12 cellular contexts compared by ENCODE assay signal in the genomic region with DNA sequence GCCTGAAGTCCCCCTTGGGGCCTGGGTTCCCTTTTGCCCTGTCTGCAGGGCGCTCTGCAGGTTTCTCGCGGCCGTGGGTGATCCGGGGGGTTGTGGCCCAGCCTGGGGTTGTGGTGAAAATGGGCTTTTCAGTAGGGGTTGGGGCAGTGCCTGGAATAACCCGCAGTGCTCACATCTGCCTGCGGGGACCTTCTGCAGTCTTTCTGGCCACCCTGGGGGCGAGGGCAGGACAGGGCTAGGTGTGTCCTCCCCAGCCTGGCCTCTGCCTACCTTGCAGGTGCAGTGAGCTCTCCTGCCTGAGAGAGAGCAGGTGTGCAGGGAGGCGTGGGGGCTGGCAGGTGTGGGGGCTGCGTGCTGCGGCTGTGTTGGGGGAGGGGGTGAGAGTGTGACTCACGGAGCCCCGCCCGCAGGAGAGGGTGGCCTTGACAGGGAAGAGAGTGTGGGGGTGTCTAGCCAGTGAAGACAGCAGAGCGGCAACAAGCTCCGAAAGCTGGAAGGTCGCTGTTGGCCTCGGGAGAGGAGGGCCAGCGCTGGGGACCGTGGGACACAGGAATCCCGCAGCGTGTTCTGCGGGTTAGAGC.
DNase-seq lines count a peak whose midpoint lies in the region; ATAC-seq, FAIRE-seq and TF ChIP-seq lines count a peak whose summit lies in the region.
"Had no signal": no experiment of that assay in that cellular context is flagged by ENCODE, and none has a peak within 500 bp of the region (broad histone marks: within the 10 kb centered on the region; RNA-seq: fewer than 3 reads in every experiment).

No MANE protein-coding gene starts in this region.

- H3K4me1 Mint-ChIP-seq in activated B cell treated with CpG ODN at 0.5 μM for 24 hours, result peaks cover 8% of the 10 kb centered on the region

- ATAC-seq in A549 (peak; percentile 22 to 63; a peak in 3 of 6 replicates), activated B cell treated with CpG ODN at 0.5 μM for 24 hours (ENCODE audit: low read depth) (peak; percentile 14), GM19467 (IDR thresholded peaks at IDR 0.05; ENCODE audit: unreplicated experiment) (no peak)

- intact Hi-C loops in activated B cell treated with CpG ODN at 0.5 μM for 24 hours (cut with micrococcal nuclease), result loop anchor here (5.0 kb wide), 1 partner anchor 369 kb away; no protein-coding TSS in a partner anchor

- no peaks in the 10 kb centered on the region for H3K36me3 Mint-ChIP-seq in activated B cell treated with CpG ODN at 0.5 μM for 24 hours (ENCODE audit: low read depth)

- H3K4me1 ChIP-seq in A549, result peaks cover 4% of the 10 kb centered on the region; the same call in 2 of the 3 replicates
- no peaks in the 10 kb centered on the region for H3K4me1 ChIP-seq in small intestine (ENCODE audit: control insufficient read depth in 2 of 2, insufficient read depth in 1 of 2, low read depth in 1 of 2, low read length in 1 of 2)

- no peaks in the 10 kb centered on the region for H3K36me3 ChIP-seq in small intestine (ENCODE audit: control insufficient read depth in 2 of 2, insufficient read depth in 2 of 2, low read length in 2 of 2)
- H3K36me3 ChIP-seq: tibial artery had no signal

- no peak overlapping the region for H3K4me3 Mint-ChIP-seq in activated B cell treated with CpG ODN at 0.5 μM for 24 hours

- H3K4me2 ChIP-seq in A549, result no peak overlapping the region

- POLR2A ChIA-PET in A549 (lab: Yijun Ruan, JAX), result no interaction called here
- POLR2A ChIA-PET in activated B cell treated with CpG ODN at 0.5 μM for 24 hours (lab: Charles Lee), result no interaction called here

- peaks cover 65% of the 10 kb centered on the region for H3K27me3 Mint-ChIP-seq in activated B cell treated with CpG ODN at 0.5 μM for 24 hours

- TF ChIP-seq RAD21 in A549 (conservative IDR thresholded peaks at IDR 0.05 in 1 of 2, IDR thresholded peaks at IDR 0.05 in 1 of 2), result no peak

- no peak overlapping the region for H3K4me3 ChIP-seq in A549
- no peak overlapping the region for H3K4me3 ChIP-seq in small intestine (ENCODE audit: low read depth in 1 of 2, low read length in 2 of 2)

- FAIRE-seq in A549 (lab: Jason Lieb, UNC), result no peak
- no peak for FAIRE-seq in small intestine (lab: Jason Lieb, UNC)
- FAIRE-seq: colon, GM19239 had no signal

- CTCF ChIA-PET in A549 (lab: Yijun Ruan, JAX) (interaction anchor here (0.7 to 1.6 kb wide), 4 partner anchors 15 to 147 kb away, joined by 3 to 8 read pairs (median 4); no protein-coding TSS in a partner anchor), activated B cell treated with CpG ODN at 0.5 μM for 24 hours (lab: Charles Lee) (no interaction called here)

- no peak overlapping the region for H3K27ac ChIP-seq in A549
- no peak overlapping the region for H3K27ac ChIP-seq in small intestine (ENCODE audit: low read depth in 1 of 2, low read length in 1 of 2)
- H3K27ac ChIP-seq: tibial artery had no signal

- H3K9me3 ChIP-seq in A549 (no peaks in the 10 kb centered on the region), small intestine (ENCODE audit: control insufficient read depth, low read depth) (no peaks in the 10 kb centered on the region)

- WGBS in A549 (ENCODE audit: missing lambda C conversion rate), result 54% methylated on average over 12 of the region's 23 CpGs
- 6 to 19% (median 8%) methylated on average over 22 to 23 of the region's 23 CpGs for whole genome bisulfite sequencing in small intestine, 3 donors

- no peak for TF ChIP-seq EP300 in A549 (IDR thresholded peaks at IDR 0.05)

- no peak for TF ChIP-seq POLR2A in A549 (IDR thresholded peaks at IDR 0.05; ENCODE audit: low read length)

- TF ChIP-seq CTCF in A549 (IDR thresholded peaks at IDR 0.05), result no peak
- TF ChIP-seq CTCF in activated B cell treated with CpG ODN at 0.5 μM for 24 hours (IDR thresholded peaks at IDR 0.05), result no peak

- DNase-seq in A549 (ENCODE audit: low read depth in 1 of 2, low spot score in 1 of 2), result no peak
- peak; percentile 52 for DNase-seq in DMS79 treated with DMSO at 0.1 percent for 48 hours (lab: John Stamatoyannopoulos, UW)
- DNase-seq in activated B cell treated with CpG ODN at 0.5 μM for 24 hours, result no peak
- peak; percentile 61 for DNase-seq in islet precursor cell
- no peak for DNase-seq in small intestine
- DNase-seq in middle frontal gyrus (ENCODE audit: extremely low spot score, low spot score), result no peak
- DNase-seq in NCI-H1092 treated with DMSO at 0.1 percent for 48 hours (lab: John Stamatoyannopoulos, UW), result no peak
- DNase-seq: NCI-H510A had no signal

- H3K9me3 Mint-ChIP-seq in activated B cell treated with CpG ODN at 0.5 μM for 24 hours, result peaks cover 2% of the 10 kb centered on the region

- peaks cover 7 to 34% of the 10 kb centered on the region in 2 donors for H3K27me3 ChIP-seq in small intestine (ENCODE audit: control insufficient read depth in 2 of 2, insufficient read depth in 2 of 2, low read length in 2 of 2)

- no peak overlapping the region for H3K27ac Mint-ChIP-seq in activated B cell treated with CpG ODN at 0.5 μM for 24 hours

TF ChIP-seq in A549, 52 proteins besides CTCF, POLR2A, EP300 and RAD21:
- TF ChIP-seq EHF (CRISPR knock-in tag; IDR thresholded peaks at IDR 0.05) (no peak), CBX8 (IDR thresholded peaks at IDR 0.05) (no peak), JUNB (IDR thresholded peaks at IDR 0.05) (no peak), FOSB (CRISPR knock-in tag; IDR thresholded peaks at IDR 0.05) (no peak), SREBF2 (IDR thresholded peaks at IDR 0.05) (no peak), BHLHE40 (IDR thresholded peaks at IDR 0.05; ENCODE audit: low read depth, low read length) (no peak)
- TF ChIP-seq, protein P1, sequence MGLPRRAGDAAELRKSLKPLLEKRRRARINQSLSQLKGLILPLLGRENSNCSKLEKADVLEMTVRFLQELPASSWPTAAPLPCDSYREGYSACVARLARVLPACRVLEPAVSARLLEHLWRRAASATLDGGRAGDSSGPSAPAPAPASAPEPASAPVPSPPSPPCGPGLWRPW (IDR thresholded peaks at IDR 0.05), result no peak

Comparison
In these comparisons a context has a peak if more than half of its experiments do, and no peak if none do; other contexts are left out.
1. DNase-seq: peak in DMS79 treated with DMSO at 0.1 percent for 48 hours (single experiment) and islet precursor cell (single experiment); none in A549 (0 of 2), activated B cell treated with CpG ODN at 0.5 μM for 24 hours (single experiment), small intestine (single experiment), middle frontal gyrus (single experiment) and NCI-H1092 treated with DMSO at 0.1 percent for 48 hours (single experiment).